4 cellular contexts compared by ENCODE assay signal in genomic region chr2:161876416-161876815, GRCh38.
"Had no signal": no experiment of that assay in that cellular context is flagged by ENCODE, and none has a peak within 500 bp of the region (broad histone marks: within the 10 kb centered on the region; RNA-seq: fewer than 3 reads in every experiment).

No MANE protein-coding gene starts in this region.

- DNase-seq: IMR-90, KBM-7, KG1 had no signal

- H3K4me3 ChIP-seq: K562 had no signal
